1 cellular context compared by ENCODE assay signal in the genomic region with DNA sequence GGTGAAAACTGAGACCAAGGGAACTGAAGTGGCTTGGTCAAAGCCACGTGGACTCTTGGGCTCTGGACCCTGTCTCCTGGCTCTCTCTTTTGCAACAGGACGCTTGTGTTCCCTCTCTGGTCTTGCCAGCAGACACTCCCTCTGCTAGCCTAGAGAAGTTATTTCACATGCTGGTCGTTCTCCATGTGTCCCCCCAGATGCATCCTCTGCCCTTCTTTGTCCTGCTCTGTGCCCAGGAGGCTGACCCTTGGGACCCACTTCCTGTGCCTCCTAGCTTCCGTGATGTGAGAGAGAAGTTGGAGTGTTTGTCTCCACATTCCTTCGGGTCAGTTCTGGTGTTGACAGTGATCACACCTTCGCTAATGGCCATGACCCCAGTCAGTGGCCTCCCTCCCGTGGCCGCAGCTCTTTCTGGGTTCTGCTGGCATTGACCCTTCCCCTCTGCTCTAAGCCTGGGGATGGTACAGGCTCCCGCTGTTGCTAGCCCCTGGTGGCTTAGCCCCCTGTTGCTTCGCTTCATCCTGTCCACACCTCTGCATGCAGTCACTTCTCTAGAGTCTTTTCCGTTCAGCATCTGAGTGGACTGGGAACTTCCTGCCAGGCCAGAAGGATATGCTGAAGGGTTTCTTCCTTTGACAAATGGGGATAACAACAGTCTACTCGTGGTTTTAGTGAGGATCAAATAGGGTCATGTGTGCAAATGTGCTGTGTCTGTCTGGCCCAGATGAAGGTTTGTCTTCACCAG.
TF ChIP-seq lines count a peak whose summit lies in the region.

No MANE protein-coding gene starts in this region.

TF ChIP-seq in WTC11, 78 proteins besides CTCF, POLR2A, EP300 and RAD21:
- TF ChIP-seq ZNF317 (CRISPR knock-in tag; IDR thresholded peaks at IDR 0.05; ENCODE audit: borderline replicate concordance, low read depth) (no peak), RORB (CRISPR knock-in tag; IDR thresholded peaks at IDR 0.05) (no peak), NR3C1 (CRISPR knock-in tag; conservative IDR thresholded peaks at IDR 0.05; ENCODE audit: low read depth) (no peak), NFATC4 (CRISPR knock-in tag; IDR thresholded peaks at IDR 0.05) (no peak), NFYB (CRISPR knock-in tag; conservative IDR thresholded peaks at IDR 0.05; ENCODE audit: low read depth) (no peak), TEAD1 (CRISPR knock-in tag; IDR thresholded peaks at IDR 0.05) (no peak), NR2C2 (CRISPR knock-in tag; IDR thresholded peaks at IDR 0.05) (no peak), ZNF416 (CRISPR knock-in tag; IDR thresholded peaks at IDR 0.05) (no peak), JAZF1 (CRISPR knock-in tag; IDR thresholded peaks at IDR 0.05) (no peak), NR1H2 (CRISPR knock-in tag; IDR thresholded peaks at IDR 0.05) (no peak), OVOL2 (CRISPR knock-in tag; IDR thresholded peaks at IDR 0.05; ENCODE audit: borderline replicate concordance) (no peak)
- TF ChIP-seq, protein P1, sequence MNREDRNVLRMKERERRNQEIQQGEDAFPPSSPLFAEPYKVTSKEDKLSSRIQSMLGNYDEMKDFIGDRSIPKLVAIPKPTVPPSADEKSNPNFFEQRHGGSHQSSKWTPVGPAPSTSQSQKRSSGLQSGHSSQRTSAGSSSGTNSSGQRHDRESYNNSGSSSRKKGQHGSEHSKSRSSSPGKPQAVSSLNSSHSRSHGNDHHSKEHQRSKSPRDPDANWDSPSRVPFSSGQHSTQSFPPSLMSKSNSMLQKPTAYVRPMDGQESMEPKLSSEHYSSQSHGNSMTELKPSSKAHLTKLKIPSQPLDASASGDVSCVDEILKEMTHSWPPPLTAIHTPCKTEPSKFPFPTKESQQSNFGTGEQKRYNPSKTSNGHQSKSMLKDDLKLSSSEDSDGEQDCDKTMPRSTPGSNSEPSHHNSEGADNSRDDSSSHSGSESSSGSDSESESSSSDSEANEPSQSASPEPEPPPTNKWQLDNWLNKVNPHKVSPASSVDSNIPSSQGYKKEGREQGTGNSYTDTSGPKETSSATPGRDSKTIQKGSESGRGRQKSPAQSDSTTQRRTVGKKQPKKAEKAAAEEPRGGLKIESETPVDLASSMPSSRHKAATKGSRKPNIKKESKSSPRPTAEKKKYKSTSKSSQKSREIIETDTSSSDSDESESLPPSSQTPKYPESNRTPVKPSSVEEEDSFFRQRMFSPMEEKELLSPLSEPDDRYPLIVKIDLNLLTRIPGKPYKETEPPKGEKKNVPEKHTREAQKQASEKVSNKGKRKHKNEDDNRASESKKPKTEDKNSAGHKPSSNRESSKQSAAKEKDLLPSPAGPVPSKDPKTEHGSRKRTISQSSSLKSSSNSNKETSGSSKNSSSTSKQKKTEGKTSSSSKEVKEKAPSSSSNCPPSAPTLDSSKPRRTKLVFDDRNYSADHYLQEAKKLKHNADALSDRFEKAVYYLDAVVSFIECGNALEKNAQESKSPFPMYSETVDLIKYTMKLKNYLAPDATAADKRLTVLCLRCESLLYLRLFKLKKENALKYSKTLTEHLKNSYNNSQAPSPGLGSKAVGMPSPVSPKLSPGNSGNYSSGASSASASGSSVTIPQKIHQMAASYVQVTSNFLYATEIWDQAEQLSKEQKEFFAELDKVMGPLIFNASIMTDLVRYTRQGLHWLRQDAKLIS (CRISPR knock-in tag; IDR thresholded peaks at IDR 0.05; ENCODE audit: borderline replicate concordance), result no peak
- TF ChIP-seq, protein P2, sequence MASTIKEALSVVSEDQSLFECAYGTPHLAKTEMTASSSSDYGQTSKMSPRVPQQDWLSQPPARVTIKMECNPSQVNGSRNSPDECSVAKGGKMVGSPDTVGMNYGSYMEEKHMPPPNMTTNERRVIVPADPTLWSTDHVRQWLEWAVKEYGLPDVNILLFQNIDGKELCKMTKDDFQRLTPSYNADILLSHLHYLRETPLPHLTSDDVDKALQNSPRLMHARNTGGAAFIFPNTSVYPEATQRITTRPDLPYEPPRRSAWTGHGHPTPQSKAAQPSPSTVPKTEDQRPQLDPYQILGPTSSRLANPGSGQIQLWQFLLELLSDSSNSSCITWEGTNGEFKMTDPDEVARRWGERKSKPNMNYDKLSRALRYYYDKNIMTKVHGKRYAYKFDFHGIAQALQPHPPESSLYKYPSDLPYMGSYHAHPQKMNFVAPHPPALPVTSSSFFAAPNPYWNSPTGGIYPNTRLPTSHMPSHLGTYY (CRISPR knock-in tag; IDR thresholded peaks at IDR 0.05), result no peak
- TF ChIP-seq, protein P3, sequence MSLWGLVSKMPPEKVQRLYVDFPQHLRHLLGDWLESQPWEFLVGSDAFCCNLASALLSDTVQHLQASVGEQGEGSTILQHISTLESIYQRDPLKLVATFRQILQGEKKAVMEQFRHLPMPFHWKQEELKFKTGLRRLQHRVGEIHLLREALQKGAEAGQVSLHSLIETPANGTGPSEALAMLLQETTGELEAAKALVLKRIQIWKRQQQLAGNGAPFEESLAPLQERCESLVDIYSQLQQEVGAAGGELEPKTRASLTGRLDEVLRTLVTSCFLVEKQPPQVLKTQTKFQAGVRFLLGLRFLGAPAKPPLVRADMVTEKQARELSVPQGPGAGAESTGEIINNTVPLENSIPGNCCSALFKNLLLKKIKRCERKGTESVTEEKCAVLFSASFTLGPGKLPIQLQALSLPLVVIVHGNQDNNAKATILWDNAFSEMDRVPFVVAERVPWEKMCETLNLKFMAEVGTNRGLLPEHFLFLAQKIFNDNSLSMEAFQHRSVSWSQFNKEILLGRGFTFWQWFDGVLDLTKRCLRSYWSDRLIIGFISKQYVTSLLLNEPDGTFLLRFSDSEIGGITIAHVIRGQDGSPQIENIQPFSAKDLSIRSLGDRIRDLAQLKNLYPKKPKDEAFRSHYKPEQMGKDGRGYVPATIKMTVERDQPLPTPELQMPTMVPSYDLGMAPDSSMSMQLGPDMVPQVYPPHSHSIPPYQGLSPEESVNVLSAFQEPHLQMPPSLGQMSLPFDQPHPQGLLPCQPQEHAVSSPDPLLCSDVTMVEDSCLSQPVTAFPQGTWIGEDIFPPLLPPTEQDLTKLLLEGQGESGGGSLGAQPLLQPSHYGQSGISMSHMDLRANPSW (CRISPR knock-in tag; conservative IDR thresholded peaks at IDR 0.05; ENCODE audit: low read depth), result no peak
- TF ChIP-seq, protein P4, sequence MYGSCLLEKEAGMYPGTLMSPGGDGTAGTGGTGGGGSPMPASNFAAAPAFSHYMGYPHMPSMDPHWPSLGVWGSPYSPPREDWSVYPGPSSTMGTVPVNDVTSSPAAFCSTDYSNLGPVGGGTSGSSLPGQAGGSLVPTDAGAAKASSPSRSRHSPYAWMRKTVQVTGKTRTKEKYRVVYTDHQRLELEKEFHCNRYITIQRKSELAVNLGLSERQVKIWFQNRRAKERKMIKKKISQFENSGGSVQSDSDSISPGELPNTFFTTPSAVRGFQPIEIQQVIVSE (CRISPR knock-in tag; IDR thresholded peaks at IDR 0.05; ENCODE audit: borderline replicate concordance), result no peak
- TF ChIP-seq, protein P5, sequence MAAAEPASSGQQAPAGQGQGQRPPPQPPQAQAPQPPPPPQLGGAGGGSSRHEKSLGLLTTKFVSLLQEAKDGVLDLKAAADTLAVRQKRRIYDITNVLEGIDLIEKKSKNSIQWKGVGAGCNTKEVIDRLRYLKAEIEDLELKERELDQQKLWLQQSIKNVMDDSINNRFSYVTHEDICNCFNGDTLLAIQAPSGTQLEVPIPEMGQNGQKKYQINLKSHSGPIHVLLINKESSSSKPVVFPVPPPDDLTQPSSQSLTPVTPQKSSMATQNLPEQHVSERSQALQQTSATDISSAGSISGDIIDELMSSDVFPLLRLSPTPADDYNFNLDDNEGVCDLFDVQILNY (CRISPR knock-in tag; IDR thresholded peaks at IDR 0.05), result no peak
- TF ChIP-seq, protein P6, sequence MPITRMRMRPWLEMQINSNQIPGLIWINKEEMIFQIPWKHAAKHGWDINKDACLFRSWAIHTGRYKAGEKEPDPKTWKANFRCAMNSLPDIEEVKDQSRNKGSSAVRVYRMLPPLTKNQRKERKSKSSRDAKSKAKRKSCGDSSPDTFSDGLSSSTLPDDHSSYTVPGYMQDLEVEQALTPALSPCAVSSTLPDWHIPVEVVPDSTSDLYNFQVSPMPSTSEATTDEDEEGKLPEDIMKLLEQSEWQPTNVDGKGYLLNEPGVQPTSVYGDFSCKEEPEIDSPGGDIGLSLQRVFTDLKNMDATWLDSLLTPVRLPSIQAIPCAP (CRISPR knock-in tag; IDR thresholded peaks at IDR 0.05), result no peak
- TF ChIP-seq, protein P7, sequence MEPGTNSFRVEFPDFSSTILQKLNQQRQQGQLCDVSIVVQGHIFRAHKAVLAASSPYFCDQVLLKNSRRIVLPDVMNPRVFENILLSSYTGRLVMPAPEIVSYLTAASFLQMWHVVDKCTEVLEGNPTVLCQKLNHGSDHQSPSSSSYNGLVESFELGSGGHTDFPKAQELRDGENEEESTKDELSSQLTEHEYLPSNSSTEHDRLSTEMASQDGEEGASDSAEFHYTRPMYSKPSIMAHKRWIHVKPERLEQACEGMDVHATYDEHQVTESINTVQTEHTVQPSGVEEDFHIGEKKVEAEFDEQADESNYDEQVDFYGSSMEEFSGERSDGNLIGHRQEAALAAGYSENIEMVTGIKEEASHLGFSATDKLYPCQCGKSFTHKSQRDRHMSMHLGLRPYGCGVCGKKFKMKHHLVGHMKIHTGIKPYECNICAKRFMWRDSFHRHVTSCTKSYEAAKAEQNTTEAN (CRISPR knock-in tag; IDR thresholded peaks at IDR 0.05), result no peak
- TF ChIP-seq, protein P8, sequence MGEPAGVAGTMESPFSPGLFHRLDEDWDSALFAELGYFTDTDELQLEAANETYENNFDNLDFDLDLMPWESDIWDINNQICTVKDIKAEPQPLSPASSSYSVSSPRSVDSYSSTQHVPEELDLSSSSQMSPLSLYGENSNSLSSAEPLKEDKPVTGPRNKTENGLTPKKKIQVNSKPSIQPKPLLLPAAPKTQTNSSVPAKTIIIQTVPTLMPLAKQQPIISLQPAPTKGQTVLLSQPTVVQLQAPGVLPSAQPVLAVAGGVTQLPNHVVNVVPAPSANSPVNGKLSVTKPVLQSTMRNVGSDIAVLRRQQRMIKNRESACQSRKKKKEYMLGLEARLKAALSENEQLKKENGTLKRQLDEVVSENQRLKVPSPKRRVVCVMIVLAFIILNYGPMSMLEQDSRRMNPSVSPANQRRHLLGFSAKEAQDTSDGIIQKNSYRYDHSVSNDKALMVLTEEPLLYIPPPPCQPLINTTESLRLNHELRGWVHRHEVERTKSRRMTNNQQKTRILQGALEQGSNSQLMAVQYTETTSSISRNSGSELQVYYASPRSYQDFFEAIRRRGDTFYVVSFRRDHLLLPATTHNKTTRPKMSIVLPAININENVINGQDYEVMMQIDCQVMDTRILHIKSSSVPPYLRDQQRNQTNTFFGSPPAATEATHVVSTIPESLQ (CRISPR knock-in tag; IDR thresholded peaks at IDR 0.05), result no peak
- TF ChIP-seq, protein P9, sequence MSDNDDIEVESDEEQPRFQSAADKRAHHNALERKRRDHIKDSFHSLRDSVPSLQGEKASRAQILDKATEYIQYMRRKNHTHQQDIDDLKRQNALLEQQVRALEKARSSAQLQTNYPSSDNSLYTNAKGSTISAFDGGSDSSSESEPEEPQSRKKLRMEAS (CRISPR knock-in tag; IDR thresholded peaks at IDR 0.05), result no peak
